ENCODE assay signal across 20 cellular contexts in the genomic region with DNA sequence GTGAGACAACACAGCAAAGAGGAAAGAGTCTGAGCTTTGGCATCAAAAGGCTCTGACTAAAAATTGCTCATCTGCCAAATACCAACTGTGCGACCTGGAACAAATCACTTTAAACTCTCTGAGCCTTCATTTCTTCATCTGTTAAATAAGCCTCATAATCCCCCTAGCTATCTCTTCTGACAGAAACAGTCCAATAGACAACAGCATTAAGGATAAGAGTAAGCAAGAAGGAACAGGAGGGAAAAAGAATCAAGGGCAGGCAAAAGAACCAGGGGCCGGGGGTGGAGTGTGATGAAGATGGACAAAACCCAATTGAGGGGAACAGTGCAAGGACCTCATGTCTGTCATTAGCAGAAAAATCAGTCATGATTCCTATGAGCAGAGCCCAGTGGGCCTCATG.
A peak's percentile ranks its signal among the peaks of the same experiment; 100 is the strongest.
DNase-seq lines count a peak whose midpoint lies in the region; ATAC-seq and TF ChIP-seq lines count a peak whose summit lies in the region.
"Had no signal": no experiment of that assay in that cellular context is flagged by ENCODE, and none has a peak within 500 bp of the region (broad histone marks: within the 10 kb centered on the region; RNA-seq: fewer than 3 reads in every experiment).

No MANE protein-coding gene starts in this region.

- no peaks in the 10 kb centered on the region for H3K79me2 ChIP-seq in parathyroid adenoma

- in situ Hi-C loops in G401 (cut with HindIII; ENCODE audit: low sequenced_read_pairs) = no loop called here

- H3K27me3 ChIP-seq in parathyroid adenoma (ENCODE audit: control insufficient read depth, insufficient read depth, low read length) = no peaks in the 10 kb centered on the region
- H3K27me3 ChIP-seq: BLaER1 treated with 17β-estradiol and CSF1 and Interleukin-3, amounts not matched to agents 10 nM and 100 nM had no signal

- H3K27ac ChIP-seq in parathyroid adenoma = no peak overlapping the region
- H3K27ac ChIP-seq: 22Rv1; A549; BLaER1 treated with 17β-estradiol and CSF1 and Interleukin-3, amounts not matched to agents 10 nM and 100 nM; C4-2B had no signal

- no peaks in the 10 kb centered on the region for H3K36me3 ChIP-seq in parathyroid adenoma (ENCODE audit: control insufficient read depth, insufficient read depth, low read length)
- H3K36me3 ChIP-seq: BLaER1 treated with 17β-estradiol and CSF1 and Interleukin-3, amounts not matched to agents 10 nM and 100 nM had no signal

- peaks cover 29% of the 10 kb centered on the region for H3K4me1 ChIP-seq in parathyroid adenoma
- H3K4me1 ChIP-seq: A549, Caco-2 had no signal

- peak; percentile 13 for DNase-seq in G401 (ENCODE audit: low spot score)
- DNase-seq in cerebellar cortex (ENCODE audit: low spot score) = peak; percentile 9
- DNase-seq in DMS 273 treated with DMSO at 0.1 percent for 48 hours (lab: John Stamatoyannopoulos, UW) = no peak
- DNase-seq: AML-193; Caco-2; Calu3; CD4-positive, alpha-beta T cell; CD8-positive, alpha-beta T cell; DMS153; DMS53; DMS79; DND-41; EL; GF-D8 had no signal

- H3K9ac ChIP-seq in parathyroid adenoma = no peak overlapping the region
- H3K9ac ChIP-seq: BLaER1 treated with 17β-estradiol and CSF1 and Interleukin-3, amounts not matched to agents 10 nM and 100 nM had no signal

- peak overlapping the region; percentile 1 for H2AFZ ChIP-seq in parathyroid adenoma

- no peak overlapping the region for H3K4me3 ChIP-seq in parathyroid adenoma (ENCODE audit: low read depth, low read length)
- H3K4me3 ChIP-seq: A549; BLaER1 treated with 17β-estradiol and CSF1 and Interleukin-3, amounts not matched to agents 10 nM and 100 nM had no signal

- no peak overlapping the region for H3K4me2 ChIP-seq in parathyroid adenoma (ENCODE audit: low read length)
- H3K4me2 ChIP-seq: A549; BLaER1 treated with 17β-estradiol and CSF1 and Interleukin-3, amounts not matched to agents 10 nM and 100 nM had no signal

- no peak for TF ChIP-seq CTCF in parathyroid adenoma (IDR thresholded peaks at IDR 0.05)

- no peak for ATAC-seq in GM21825 (IDR thresholded peaks at IDR 0.05; ENCODE audit: unreplicated experiment)
- ATAC-seq: A549; CD8-positive, alpha-beta T cell had no signal

- H3K9me3 ChIP-seq in parathyroid adenoma (ENCODE audit: control insufficient read depth, low read length) = no peaks in the 10 kb centered on the region
- H3K9me3 ChIP-seq: A549; BLaER1 treated with 17β-estradiol and CSF1 and Interleukin-3, amounts not matched to agents 10 nM and 100 nM; Caco-2 had no signal
